ENCODE assay signal across 1 cellular context in genomic region chr5:134993161-134993560, GRCh38.
TF ChIP-seq lines count a peak whose summit lies in the region.

No MANE protein-coding gene starts in this region.

TF ChIP-seq in K562, 482 proteins besides CTCF, POLR2A, EP300 and RAD21:
- TF ChIP-seq ATF3 (IDR thresholded peaks at IDR 0.05) (peak; percentile 47; the same call in 1 of the 2 replicates), ATF3 (CRISPR knock-in tag; conservative IDR thresholded peaks at IDR 0.05) (no peak), TCF3 (CRISPR knock-in tag; IDR thresholded peaks at IDR 0.05) (no peak), ZNF143 (CRISPR knock-in tag; IDR thresholded peaks at IDR 0.05) (no peak), CHD1 (IDR thresholded peaks at IDR 0.05; ENCODE audit: low read length) (no peak), CREBBP (IDR thresholded peaks at IDR 0.05; ENCODE audit: low read depth, low read length) (no peak), MYC (IDR thresholded peaks at IDR 0.05; ENCODE audit: low read depth, low read length) (no peak), MYC (CRISPR knock-in tag; IDR thresholded peaks at IDR 0.05; ENCODE audit: borderline replicate concordance, low read depth) (no peak), POLR2H (tag; IDR thresholded peaks at IDR 0.05; ENCODE audit: low read depth) (peak; percentile 26; the same call in 1 of the 2 replicates), BHLHE40 (IDR thresholded peaks at IDR 0.05; ENCODE audit: low read length) (no peak), ZNF511 (CRISPR knock-in tag; IDR thresholded peaks at IDR 0.05) (no peak), TRIM24 (IDR thresholded peaks at IDR 0.05) (peak; percentile 66 to 69; a peak in 3 of 4 replicates), POLR2G (IDR thresholded peaks at IDR 0.05; ENCODE audit: low read depth, low read length) (no peak), GATAD2B (IDR thresholded peaks at IDR 0.05; ENCODE audit: borderline replicate concordance) (no peak), RBM17 (IDR thresholded peaks at IDR 0.05; ENCODE audit: borderline replicate concordance, low read depth, low read length) (no peak), CEBPG (CRISPR knock-in tag; IDR thresholded peaks at IDR 0.05) (no peak), CEBPG (tag; conservative IDR thresholded peaks at IDR 0.05 in 1 of 2, IDR thresholded peaks at IDR 0.05 in 1 of 2) (peak in 1 of 2 experiments; percentile 84; a peak in 2 of 4 replicates), ZNF23 (CRISPR knock-in tag; IDR thresholded peaks at IDR 0.05) (no peak), NCOA2 (IDR thresholded peaks at IDR 0.05; ENCODE audit: partially characterized antibody in 2 of 2) (no peak)
